8 cellular contexts compared by ENCODE assay signal in genomic region chr4:89434364-89434988, GRCh38.
DNase-seq lines count a peak whose midpoint lies in the region; ATAC-seq and TF ChIP-seq lines count a peak whose summit lies in the region.

No MANE protein-coding gene starts in this region.

- H3K4me3 ChIP-seq in astrocyte of the spinal cord (ENCODE audit: low read depth, low read length) (no peak overlapping the region), MG63 (no peak overlapping the region)

- H3K4me1 Mint-ChIP-seq in CD14-positive monocyte, result peaks cover 13% of the 10 kb centered on the region

- intact Hi-C loops in CD14-positive monocyte (cut with micrococcal nuclease), result loop anchor here (2.0 to 10.0 kb wide), 3 partner anchors 180 to 207 kb away; no protein-coding TSS in a partner anchor

- no peak overlapping the region for H3K4me3 Mint-ChIP-seq in CD14-positive monocyte

- no peaks in the 10 kb centered on the region for H3K36me3 Mint-ChIP-seq in CD14-positive monocyte

- H3K27ac Mint-ChIP-seq in CD14-positive monocyte, result no peak overlapping the region

- H3K27me3 Mint-ChIP-seq in CD14-positive monocyte (ENCODE audit: low read depth in 3 of 3), result peaks cover 0 to 2% (median 0%) of the 10 kb centered on the region in 3 donors

- H3K9me3 ChIP-seq in MG63, result no peaks in the 10 kb centered on the region

- in situ Hi-C loops in astrocyte of the spinal cord (cut with HindIII; ENCODE audit: low sequenced_read_pairs), result no loop called here

- ATAC-seq in GM18517 (IDR thresholded peaks at IDR 0.05; ENCODE audit: unreplicated experiment) (peak; percentile 76), HG03025 (IDR thresholded peaks at IDR 0.05; ENCODE audit: low FRiP score, unreplicated experiment) (peak; percentile 59)

- H3K36me3 ChIP-seq in MG63, result no peaks in the 10 kb centered on the region

- H3K27me3 ChIP-seq in MG63, result no peaks in the 10 kb centered on the region

- TF ChIP-seq CTCF in CD14-positive monocyte (IDR thresholded peaks at IDR 0.05) (peak; percentile 80), astrocyte of the spinal cord (IDR thresholded peaks at IDR 0.05; ENCODE audit: low read depth, low read length) (peak; percentile 82)

- no peaks in the 10 kb centered on the region for H3K9me3 Mint-ChIP-seq in CD14-positive monocyte

- no peak for DNase-seq in CD14-positive monocyte (ENCODE audit: low spot score)
- peak; percentile 33 for DNase-seq in NCI-H2227 (lab: John Stamatoyannopoulos, UW; ENCODE audit: unreplicated experiment)
- DNase-seq in astrocyte of the spinal cord (ENCODE audit: low read depth, low spot score), result peak; percentile 41
- DNase-seq in iPS-NIHi11 (ENCODE audit: low spot score), result peak; percentile 28
- peak; percentile 83 for DNase-seq in superior temporal gyrus (ENCODE audit: extremely low spot score)
- no peak for DNase-seq in MG63

Comparison
In these comparisons a context has a peak if more than half of its experiments do, and no peak if none do; other contexts are left out.
1. DNase-seq: peak in NCI-H2227 (single experiment), astrocyte of the spinal cord (single experiment), iPS-NIHi11 (single experiment) and superior temporal gyrus (single experiment); none in CD14-positive monocyte (single experiment) and MG63 (single experiment).